In the genomic region with DNA sequence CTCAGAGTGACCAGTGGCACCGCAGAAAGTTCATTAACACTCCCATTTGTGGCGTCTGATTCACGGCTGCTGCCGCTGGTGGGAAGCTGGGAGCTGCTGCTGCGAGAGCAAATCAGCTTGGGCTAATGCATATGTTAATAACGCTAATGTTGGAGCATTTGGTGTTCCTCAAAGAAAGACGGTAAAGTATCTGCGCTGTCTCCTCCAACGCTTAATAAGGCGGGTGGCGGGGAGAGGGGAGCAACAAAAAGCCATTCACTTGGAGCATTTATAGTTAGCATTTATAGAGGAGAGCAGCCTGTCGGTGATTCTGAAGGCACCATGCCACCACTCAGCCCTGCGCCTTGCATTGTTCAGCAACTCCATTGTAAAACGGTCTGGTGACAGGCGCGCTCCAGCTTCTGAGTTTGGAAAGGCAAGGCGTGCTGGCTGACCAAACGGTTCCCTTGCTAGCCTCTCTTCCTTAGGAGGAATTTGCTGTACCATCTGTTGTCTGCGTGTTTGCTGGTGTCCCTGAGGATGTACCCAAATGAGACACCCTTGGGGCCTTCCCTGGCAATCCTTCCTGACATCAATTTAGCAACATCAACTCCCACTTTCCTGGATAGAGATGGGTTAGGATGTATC, we compare ENCODE assay signal across 16 cellular contexts.
DNase-seq lines count a peak whose midpoint lies in the region; ATAC-seq and TF ChIP-seq lines count a peak whose summit lies in the region.
"Had no signal": no experiment of that assay in that cellular context is flagged by ENCODE, and none has a peak within 500 bp of the region (broad histone marks: within the 10 kb centered on the region; RNA-seq: fewer than 3 reads in every experiment).

No MANE protein-coding gene starts in this region.

- H3K4me1 Mint-ChIP-seq in endodermal cell (peaks cover 42% of the 10 kb centered on the region), nephron progenitor cell (peaks cover 74% of the 10 kb centered on the region)
- H3K4me1 Mint-ChIP-seq: CD14-positive monocyte had no signal

- TF ChIP-seq CTCF in endodermal cell (conservative IDR thresholded peaks at IDR 0.05) (no peak), nephron progenitor cell (IDR thresholded peaks at IDR 0.05) (no peak), vagina (IDR thresholded peaks at IDR 0.05) (no peak)

- H3K27ac ChIP-seq in endodermal cell (ENCODE audit: low read depth, low read length) (peak overlapping the region; percentile 55), vagina (no peak overlapping the region)
- H3K27ac ChIP-seq: 22Rv1 had no signal

- H3K36me3 ChIP-seq in endodermal cell (ENCODE audit: control insufficient read depth, insufficient read depth, low read length) = no peaks in the 10 kb centered on the region
- no peaks in the 10 kb centered on the region for H3K36me3 ChIP-seq in vagina

- H3K9me3 ChIP-seq in endodermal cell (ENCODE audit: control insufficient read depth, low read length) (no peaks in the 10 kb centered on the region), vagina (no peaks in the 10 kb centered on the region)

- H3K4me3 Mint-ChIP-seq in endodermal cell = no peak overlapping the region
- no peak overlapping the region for H3K4me3 Mint-ChIP-seq in nephron progenitor cell
- H3K4me3 Mint-ChIP-seq: CD14-positive monocyte; CD8-positive, alpha-beta T cell had no signal

- H3K27me3 Mint-ChIP-seq in endodermal cell (ENCODE audit: insufficient read depth) (no peaks in the 10 kb centered on the region), nephron progenitor cell (ENCODE audit: low read depth, poor library complexity) (peaks cover 12% of the 10 kb centered on the region)

- 89% methylated on average over 17 to 19 of the region's 19 CpGs for whole genome bisulfite sequencing in endodermal cell (ENCODE audit: insufficient coverage in 1 of 2, insufficient read length in 1 of 2), 2 experiments

- H3K27me3 ChIP-seq in endodermal cell (ENCODE audit: control insufficient read depth, insufficient read depth, low read length, poor library complexity, severe bottlenecking) (no peaks in the 10 kb centered on the region), vagina (no peaks in the 10 kb centered on the region)

- intact Hi-C loops in vagina (cut with DNase I) = no loop called here

- H3K4me1 ChIP-seq in endodermal cell (ENCODE audit: control insufficient read depth, insufficient read depth, low read length) (peaks cover 10% of the 10 kb centered on the region), vagina (no peaks in the 10 kb centered on the region)

- H3K27ac Mint-ChIP-seq in endodermal cell = no peak overlapping the region
- H3K27ac Mint-ChIP-seq in nephron progenitor cell = peak overlapping the region; percentile 24
- H3K27ac Mint-ChIP-seq: CD14-positive monocyte; CD8-positive, alpha-beta T cell had no signal

- DNase-seq in NCI-H82 (lab: John Stamatoyannopoulos, UW) = peak; percentile 32
- DNase-seq in NCI-H82 treated with DMSO at 0.1 percent for 48 hours (lab: John Stamatoyannopoulos, UW; ENCODE audit: unreplicated experiment) = no peak
- no peak for DNase-seq in endodermal cell
- no peak for DNase-seq in nephron progenitor cell
- DNase-seq in vagina (ENCODE audit: extremely low spot score in 2 of 2) = peak; percentile 52 to 62
- no peak for DNase-seq in HuH-7.5 (ENCODE audit: low spot score)
- DNase-seq in NCI-H1092 treated with DMSO at 0.1 percent for 48 hours (lab: John Stamatoyannopoulos, UW) = no peak
- DNase-seq: CD8-positive, alpha-beta T cell; COR-L47; DMS153; DND-41; GF-D8; IMR-90 had no signal

- no peak overlapping the region for H3K9ac ChIP-seq in endodermal cell (ENCODE audit: extremely low read depth, low read length, poor library complexity, severe bottlenecking)

- H3K4me3 ChIP-seq in endodermal cell (ENCODE audit: low read length) (no peak overlapping the region), vagina (no peak overlapping the region)

- ATAC-seq in GM21723 (IDR thresholded peaks at IDR 0.05; ENCODE audit: unreplicated experiment) = no peak
- ATAC-seq: CD8-positive, alpha-beta T cell had no signal

- H3K9me3 Mint-ChIP-seq in endodermal cell (no peaks in the 10 kb centered on the region), nephron progenitor cell (peaks cover 8% of the 10 kb centered on the region)
- H3K9me3 Mint-ChIP-seq: CD8-positive, alpha-beta T cell had no signal

- no peak for TF ChIP-seq POLR2A in vagina (IDR thresholded peaks at IDR 0.05)

- H3K36me3 Mint-ChIP-seq in endodermal cell (ENCODE audit: low read depth) = peaks cover 2% of the 10 kb centered on the region
- peaks cover 5% of the 10 kb centered on the region for H3K36me3 Mint-ChIP-seq in nephron progenitor cell (ENCODE audit: low read depth)
- H3K36me3 Mint-ChIP-seq: CD14-positive monocyte; CD8-positive, alpha-beta T cell had no signal

Comparison
In these comparisons a context has a peak if more than half of its experiments do, and no peak if none do; other contexts are left out.
1. DNase-seq: peak in NCI-H82 (single experiment) and vagina (2 of 2); none in NCI-H82 treated with DMSO at 0.1 percent for 48 hours (single experiment), endodermal cell (single experiment), nephron progenitor cell (single experiment), HuH-7.5 (single experiment) and NCI-H1092 treated with DMSO at 0.1 percent for 48 hours (single experiment).